ENCODE assay signal across 2 cellular contexts in genomic region chr13:52994051-52994450, GRCh38.
TF ChIP-seq lines count a peak whose summit lies in the region.

No MANE protein-coding gene starts in this region.

TF ChIP-seq in H1, 55 proteins besides CTCF, POLR2A, EP300 and RAD21:
- no peak for TF ChIP-seq TAF1 (IDR thresholded peaks at IDR 0.05; ENCODE audit: low read depth, low read length)
- no peak for TF ChIP-seq SP4 (IDR thresholded peaks at IDR 0.05; ENCODE audit: low read length)
- TF ChIP-seq KDM1A (IDR thresholded peaks at IDR 0.05; ENCODE audit: borderline replicate concordance, low read length), result no peak
- TF ChIP-seq CREB1 (IDR thresholded peaks at IDR 0.05), result no peak

TF ChIP-seq in neural cell, 6 proteins besides CTCF, POLR2A, EP300 and RAD21:
- TF ChIP-seq, protein P1, sequence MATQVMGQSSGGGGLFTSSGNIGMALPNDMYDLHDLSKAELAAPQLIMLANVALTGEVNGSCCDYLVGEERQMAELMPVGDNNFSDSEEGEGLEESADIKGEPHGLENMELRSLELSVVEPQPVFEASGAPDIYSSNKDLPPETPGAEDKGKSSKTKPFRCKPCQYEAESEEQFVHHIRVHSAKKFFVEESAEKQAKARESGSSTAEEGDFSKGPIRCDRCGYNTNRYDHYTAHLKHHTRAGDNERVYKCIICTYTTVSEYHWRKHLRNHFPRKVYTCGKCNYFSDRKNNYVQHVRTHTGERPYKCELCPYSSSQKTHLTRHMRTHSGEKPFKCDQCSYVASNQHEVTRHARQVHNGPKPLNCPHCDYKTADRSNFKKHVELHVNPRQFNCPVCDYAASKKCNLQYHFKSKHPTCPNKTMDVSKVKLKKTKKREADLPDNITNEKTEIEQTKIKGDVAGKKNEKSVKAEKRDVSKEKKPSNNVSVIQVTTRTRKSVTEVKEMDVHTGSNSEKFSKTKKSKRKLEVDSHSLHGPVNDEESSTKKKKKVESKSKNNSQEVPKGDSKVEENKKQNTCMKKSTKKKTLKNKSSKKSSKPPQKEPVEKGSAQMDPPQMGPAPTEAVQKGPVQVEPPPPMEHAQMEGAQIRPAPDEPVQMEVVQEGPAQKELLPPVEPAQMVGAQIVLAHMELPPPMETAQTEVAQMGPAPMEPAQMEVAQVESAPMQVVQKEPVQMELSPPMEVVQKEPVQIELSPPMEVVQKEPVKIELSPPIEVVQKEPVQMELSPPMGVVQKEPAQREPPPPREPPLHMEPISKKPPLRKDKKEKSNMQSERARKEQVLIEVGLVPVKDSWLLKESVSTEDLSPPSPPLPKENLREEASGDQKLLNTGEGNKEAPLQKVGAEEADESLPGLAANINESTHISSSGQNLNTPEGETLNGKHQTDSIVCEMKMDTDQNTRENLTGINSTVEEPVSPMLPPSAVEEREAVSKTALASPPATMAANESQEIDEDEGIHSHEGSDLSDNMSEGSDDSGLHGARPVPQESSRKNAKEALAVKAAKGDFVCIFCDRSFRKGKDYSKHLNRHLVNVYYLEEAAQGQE (IDR thresholded peaks at IDR 0.05; ENCODE audit: borderline replicate concordance), result no peak
- TF ChIP-seq POLR2AphosphoS5 (IDR thresholded peaks at IDR 0.05) (no peak), SMC3 (conservative IDR thresholded peaks at IDR 0.05; ENCODE audit: poor library complexity) (no peak), EZH2 (IDR thresholded peaks at IDR 0.05; ENCODE audit: borderline replicate concordance, insufficient read depth, low read length, poor library complexity, severe bottlenecking) (no peak), MXI1 (conservative IDR thresholded peaks at IDR 0.05; ENCODE audit: poor library complexity, severe bottlenecking) (no peak), TAF1 (IDR thresholded peaks at IDR 0.05; ENCODE audit: low read depth) (no peak)
